ENCODE assay signal across 8 cellular contexts in genomic region chr15:90529008-90529368, GRCh38. TPM values are rescaled to one million over a fixed set of nuclear protein-coding genes. Genes with fewer than 3 reads are reported as not detected.
DNase-seq lines count a peak whose midpoint lies in the region; FAIRE-seq and TF ChIP-seq lines count a peak whose summit lies in the region.

No MANE protein-coding gene starts in this region.

- FAIRE-seq in kidney (lab: Jason Lieb, UNC) = no peak

- peak overlapping the region; percentile 60 to 80 for H3K9ac ChIP-seq in kidney (ENCODE audit: low read length in 2 of 2)

- H3K27me3 Mint-ChIP-seq in activated CD4-positive, alpha-beta T cell treated with anti-CD3 and anti-CD28 coated beads, Interleukin-2, amount 10 ng/mL, durations not matched to agents 24 days and 14 days = no peaks in the 10 kb centered on the region
- H3K27me3 Mint-ChIP-seq in activated naive CD8-positive, alpha-beta T cell treated with anti-CD3 and anti-CD28 coated beads for 36 hours = no peaks in the 10 kb centered on the region

- intact Hi-C loops in activated CD4-positive, alpha-beta T cell treated with anti-CD3 and anti-CD28 coated beads, Interleukin-2, amount 10 ng/mL, durations not matched to agents 24 days and 14 days (cut with micrococcal nuclease) = no loop called here
- intact Hi-C loops in kidney (cut with DNase I) = no loop called here

- H3K36me3 Mint-ChIP-seq in activated CD4-positive, alpha-beta T cell treated with anti-CD3 and anti-CD28 coated beads, Interleukin-2, amount 10 ng/mL, durations not matched to agents 24 days and 14 days (ENCODE audit: low read depth) = peaks cover 15% of the 10 kb centered on the region
- H3K36me3 Mint-ChIP-seq in activated naive CD8-positive, alpha-beta T cell treated with anti-CD3 and anti-CD28 coated beads for 36 hours = peaks cover 12% of the 10 kb centered on the region

- peak overlapping the region; percentile 83 for H3K4me3 Mint-ChIP-seq in activated CD4-positive, alpha-beta T cell treated with anti-CD3 and anti-CD28 coated beads, Interleukin-2, amount 10 ng/mL, durations not matched to agents 24 days and 14 days
- peak overlapping the region; percentile 78 for H3K4me3 Mint-ChIP-seq in activated naive CD8-positive, alpha-beta T cell treated with anti-CD3 and anti-CD28 coated beads for 36 hours

- H3K4me3 ChIP-seq in kidney (ENCODE audit: low read length in 2 of 2) = peak overlapping the region; percentile 42 to 65

- no peaks in the 10 kb centered on the region for H3K36me3 ChIP-seq in kidney (ENCODE audit: control insufficient read depth in 1 of 2, insufficient read depth in 2 of 2, low read length in 2 of 2)

- H3K27ac Mint-ChIP-seq in activated CD4-positive, alpha-beta T cell treated with anti-CD3 and anti-CD28 coated beads, Interleukin-2, amount 10 ng/mL, durations not matched to agents 24 days and 14 days = peak overlapping the region; percentile 84
- peak overlapping the region; percentile 87 for H3K27ac Mint-ChIP-seq in activated naive CD8-positive, alpha-beta T cell treated with anti-CD3 and anti-CD28 coated beads for 36 hours

- DNase-seq in activated CD4-positive, alpha-beta T cell treated with anti-CD3 and anti-CD28 coated beads, Interleukin-2, amount 10 ng/mL, durations not matched to agents 24 days and 14 days = no peak
- DNase-seq in activated CD4-positive, alpha-beta T cell treated with anti-CD3 and anti-CD28 coated beads, Interleukin-2, amount 50 U/mL, for 4 hours = no peak
- DNase-seq in activated naive CD8-positive, alpha-beta T cell treated with anti-CD3 and anti-CD28 coated beads for 36 hours = no peak
- DNase-seq in kidney = peak; percentile 66
- no peak for DNase-seq in substantia nigra (lab: John Stamatoyannopoulos, UW)
- no peak for DNase-seq in activated effector memory CD4-positive, alpha-beta T cell treated with Interleukin-2 at 50 U/mL for 16 hours
- DNase-seq in AML-193 (lab: John Stamatoyannopoulos, UW) = no peak
- no peak for DNase-seq in NCI-H1417 (lab: John Stamatoyannopoulos, UW)

- H3K4me1 ChIP-seq in kidney (ENCODE audit: control insufficient read depth in 1 of 2, insufficient read depth in 1 of 2, low read depth in 1 of 2, low read length in 2 of 2) = peaks cover 0 to 8% of the 10 kb centered on the region in 2 donors

- H3K9me3 ChIP-seq in kidney (ENCODE audit: control insufficient read depth in 1 of 2, low read length in 2 of 2) = no peaks in the 10 kb centered on the region

- peaks cover 39% of the 10 kb centered on the region for H3K4me1 Mint-ChIP-seq in activated CD4-positive, alpha-beta T cell treated with anti-CD3 and anti-CD28 coated beads, Interleukin-2, amount 10 ng/mL, durations not matched to agents 24 days and 14 days
- peaks cover 41% of the 10 kb centered on the region for H3K4me1 Mint-ChIP-seq in activated naive CD8-positive, alpha-beta T cell treated with anti-CD3 and anti-CD28 coated beads for 36 hours

- no peak for TF ChIP-seq CTCF in kidney (IDR thresholded peaks at IDR 0.05; ENCODE audit: borderline replicate concordance, extremely low read depth, insufficient read depth)

- H3K27ac ChIP-seq in kidney (ENCODE audit: low read depth in 2 of 2, low read length in 2 of 2) (peak overlapping the region; percentile 84 to 87), substantia nigra (ENCODE audit: low read depth, low read length, poor library complexity, severe bottlenecking) (peak overlapping the region; percentile 78)

- H3K9me3 Mint-ChIP-seq in activated CD4-positive, alpha-beta T cell treated with anti-CD3 and anti-CD28 coated beads, Interleukin-2, amount 10 ng/mL, durations not matched to agents 24 days and 14 days = no peaks in the 10 kb centered on the region
- H3K9me3 Mint-ChIP-seq in activated naive CD8-positive, alpha-beta T cell treated with anti-CD3 and anti-CD28 coated beads for 36 hours = peaks cover 3% of the 10 kb centered on the region

RNA-seq across cellular contexts. Expression of gene CRTC3, which starts 0.7 kb away (rescaled TPM):
- 48.8 and 54.2 TPM in 2 replicates for total RNA-seq in activated CD4-positive, alpha-beta T cell treated with anti-CD3 and anti-CD28 coated beads, Interleukin-2, amount 10 ng/mL, durations not matched to agents 24 days and 14 days
- 10 to 100 TPM; 28.9 to 30.3 TPM for total RNA-seq in activated naive CD8-positive, alpha-beta T cell treated with anti-CD3 and anti-CD28 coated beads for 36 hours
- 49.0 TPM for total RNA-seq in kidney
- 9.2 TPM for polyA plus RNA-seq in kidney (ENCODE audit: insufficient read depth, low read depth, low replicate concordance)
